In genomic region chr17:46770439-46770817, GRCh38 we compare ENCODE assay signal across 9 cellular contexts. TPM values are rescaled to one million over a fixed set of nuclear protein-coding genes. Genes with fewer than 3 reads are reported as not detected.
DNase-seq lines count a peak whose midpoint lies in the region; ATAC-seq and TF ChIP-seq lines count a peak whose summit lies in the region.
"Had no signal": no experiment of that assay in that cellular context is flagged by ENCODE, and none has a peak within 500 bp of the region (broad histone marks: within the 10 kb centered on the region; RNA-seq: fewer than 3 reads in every experiment).

No MANE protein-coding gene starts in this region.

- no peaks in the 10 kb centered on the region for H4K20me1 ChIP-seq in fibroblast of lung (ENCODE audit: control insufficient read depth, extremely low read depth, insufficient read depth, low read length)

- no peak overlapping the region for H3K4me2 ChIP-seq in fibroblast of lung (ENCODE audit: extremely low read depth, insufficient read depth, low read length)
- peak overlapping the region; percentile 61 for H3K4me2 ChIP-seq in trophoblast cell (ENCODE audit: low read length)

- no peak overlapping the region for H3K23ac ChIP-seq in trophoblast cell (ENCODE audit: low read length)

- peak overlapping the region; percentile 7 for H2BK12ac ChIP-seq in trophoblast cell (ENCODE audit: low read length)

- H3K18ac ChIP-seq in trophoblast cell (ENCODE audit: low read length), result peak overlapping the region; percentile 92

- no CpG with 5 or more reads among the region's 14 CpGs for WGBS in trophoblast cell (ENCODE audit: extremely low coverage, insufficient coverage, insufficient read length)

- no peak for ATAC-seq in GM19351 (IDR thresholded peaks at IDR 0.05; ENCODE audit: unreplicated experiment)

- H2AFZ ChIP-seq in fibroblast of lung (ENCODE audit: low read length) (peak overlapping the region; percentile 39), trophoblast cell (ENCODE audit: insufficient read depth, low read length, poor library complexity) (no peak overlapping the region)

- H3K4me3 ChIP-seq in H7 (ENCODE audit: insufficient read depth, low read depth, low read length) (peak overlapping the region; percentile 36; the same call in 1 of the 2 replicates), Peyer's patch (peak overlapping the region in 3 of 4 donors; percentile 57 to 68 (median 63)), fibroblast of lung (replicated peaks in 1 of 4; ENCODE audit: control extremely low read depth in 1 of 4, insufficient read depth in 1 of 4, low read depth in 3 of 4, low read length in 4 of 4) (no peak overlapping the region), trophoblast cell (ENCODE audit: low read depth, low read length) (no peak overlapping the region)

- peaks cover 9% of the 10 kb centered on the region for H3K79me1 ChIP-seq in trophoblast cell (ENCODE audit: low read length)

- H2BK5ac ChIP-seq in trophoblast cell (ENCODE audit: low read depth, low read length, poor library complexity), result no peak overlapping the region

- peak overlapping the region; percentile 82 for H4K8ac ChIP-seq in trophoblast cell (ENCODE audit: low read depth, low read length)

- H2AK5ac ChIP-seq in trophoblast cell (ENCODE audit: low read length), result no peak overlapping the region

- no peak overlapping the region for H2BK120ac ChIP-seq in trophoblast cell (ENCODE audit: insufficient read depth, low read length, poor library complexity)

- H3K4me1 ChIP-seq in Peyer's patch, result peaks cover 0 to 21% (median 13%) of the 10 kb centered on the region in 4 donors
- peaks cover 3% of the 10 kb centered on the region for H3K4me1 ChIP-seq in fibroblast of lung (ENCODE audit: control insufficient read depth, extremely low read depth, insufficient read depth, low read length)
- peaks cover 17 to 18% of the 10 kb centered on the region in 2 experiments for H3K4me1 ChIP-seq in trophoblast cell (ENCODE audit: control insufficient read depth in 1 of 2, insufficient read depth in 2 of 2, low read length in 2 of 2)

- TF ChIP-seq CTCF in Peyer's patch (IDR thresholded peaks at IDR 0.05) (no peak), fibroblast of lung (conservative IDR thresholded peaks at IDR 0.05 in 1 of 2, IDR thresholded peaks at IDR 0.05 in 1 of 2; ENCODE audit: low read depth in 1 of 2, low read length in 2 of 2) (no peak)

- DNase-seq in H7 (peak; percentile 69), Peyer's patch (peak in 1 of 3 donors; percentile 46), fibroblast of lung (ENCODE audit: low read depth in 2 of 2) (no peak), trophoblast cell (no peak), glomerular visceral epithelial cell (ENCODE audit: extremely low spot score) (no peak), cerebellum (ENCODE audit: low spot score) (no peak), NCI-H2107 treated with DMSO at 0.1 percent for 48 hours (lab: John Stamatoyannopoulos, UW; ENCODE audit: unreplicated experiment) (no peak)
- DNase-seq: activated CD4-positive, alpha-beta T cell treated with anti-CD3 and anti-CD28 coated beads, Interleukin-2, amount 50 U/mL, for 1 hour had no signal

- no peak overlapping the region for H3K4ac ChIP-seq in trophoblast cell (ENCODE audit: low read depth, low read length)

- peak overlapping the region; percentile 84 for H4K91ac ChIP-seq in trophoblast cell (ENCODE audit: low read depth, low read length)

- H3K27me3 ChIP-seq in H7 (ENCODE audit: control insufficient read depth, insufficient read depth, low read length) (peaks cover 19% of the 10 kb centered on the region; the same call in 1 of the 2 replicates), Peyer's patch (peaks cover 0 to 6% of the 10 kb centered on the region in 2 donors), fibroblast of lung (ENCODE audit: control insufficient read depth, insufficient read depth, low read length) (no peaks in the 10 kb centered on the region), trophoblast cell (ENCODE audit: insufficient read depth, low read length) (no peaks in the 10 kb centered on the region)

- H3K9ac ChIP-seq in fibroblast of lung (ENCODE audit: insufficient read depth, low read length) (no peak overlapping the region), trophoblast cell (ENCODE audit: low read length) (no peak overlapping the region)

- TF ChIP-seq POLR2A in Peyer's patch (IDR thresholded peaks at IDR 0.05), result no peak

- H3K27ac ChIP-seq in Peyer's patch (peak overlapping the region in 1 of 4 donors; percentile 87), fibroblast of lung (ENCODE audit: insufficient read depth, low read length) (no peak overlapping the region), trophoblast cell (ENCODE audit: low read depth, low read length) (no peak overlapping the region)

- H4K12ac ChIP-seq in trophoblast cell (ENCODE audit: low read depth, low read length), result no peak overlapping the region

- no peak overlapping the region for H3K14ac ChIP-seq in trophoblast cell (ENCODE audit: low read length)

- H3K79me2 ChIP-seq in fibroblast of lung (ENCODE audit: control insufficient read depth, insufficient read depth, low read length) (no peaks in the 10 kb centered on the region), trophoblast cell (ENCODE audit: control insufficient read depth, insufficient read depth, low read length, poor library complexity) (peaks cover 2% of the 10 kb centered on the region)

- no peaks in the 10 kb centered on the region for H3K9me3 ChIP-seq in Peyer's patch
- no peaks in the 10 kb centered on the region for H3K9me3 ChIP-seq in fibroblast of lung (ENCODE audit: control insufficient read depth, insufficient read depth, low read depth, low read length)
- peaks cover 2% of the 10 kb centered on the region for H3K9me3 ChIP-seq in trophoblast cell (ENCODE audit: insufficient read depth, low read depth, low read length)

- H3K36me3 ChIP-seq in H7 (replicated peaks; ENCODE audit: control insufficient read depth, insufficient read depth, low read length) (no peaks in the 10 kb centered on the region), Peyer's patch (no peaks in the 10 kb centered on the region), fibroblast of lung (ENCODE audit: control insufficient read depth, insufficient read depth, low read length) (peaks cover under 1% of the 10 kb centered on the region), trophoblast cell (ENCODE audit: control insufficient read depth in 1 of 2, insufficient read depth in 2 of 2, low read length in 2 of 2) (peaks cover 3 to 5% of the 10 kb centered on the region in 2 experiments)

RNA-seq across cellular contexts. Expression of gene WNT3, which starts 48.1 kb away (rescaled TPM):
- total RNA-seq in H7 (2014; rRNA removed; shearing (Covaris generic)), result 29.9 and 31.9 TPM in 2 replicates
- 10 to 100 TPM in 1 of 4 donors, 1 to 10 TPM in 2, under 1 TPM in 1; 0.83 to 10.1 (median 6.5) TPM for total RNA-seq in Peyer's patch
- total RNA-seq in fibroblast of lung, result 0.77 and 1.3 TPM in 2 replicates
- polyA plus RNA-seq in fibroblast of lung, result 0.94 and 1.5 TPM in 2 replicates
- polyA plus RNA-seq in fibroblast of lung (2012), result 0.51 and 0.83 TPM in 2 replicates
- polyA minus RNA-seq in fibroblast of lung (ENCODE audit: low replicate concordance), result 0.59 TPM in 1 of 2 replicates, not detected in the other
- 6.5 and 6.7 TPM in 2 replicates for polyA plus RNA-seq in trophoblast cell (2013)
- 12.3 TPM for total RNA-seq in cerebellum

Comparison
In these comparisons a context has a peak if more than half of its experiments do, and no peak if none do; other contexts are left out.
1. H3K4me3 ChIP-seq: peak in H7 (single experiment) and Peyer's patch (3 of 4); none in fibroblast of lung (0 of 4) and trophoblast cell (single experiment).